ENCODE assay signal across 17 cellular contexts in the genomic region with DNA sequence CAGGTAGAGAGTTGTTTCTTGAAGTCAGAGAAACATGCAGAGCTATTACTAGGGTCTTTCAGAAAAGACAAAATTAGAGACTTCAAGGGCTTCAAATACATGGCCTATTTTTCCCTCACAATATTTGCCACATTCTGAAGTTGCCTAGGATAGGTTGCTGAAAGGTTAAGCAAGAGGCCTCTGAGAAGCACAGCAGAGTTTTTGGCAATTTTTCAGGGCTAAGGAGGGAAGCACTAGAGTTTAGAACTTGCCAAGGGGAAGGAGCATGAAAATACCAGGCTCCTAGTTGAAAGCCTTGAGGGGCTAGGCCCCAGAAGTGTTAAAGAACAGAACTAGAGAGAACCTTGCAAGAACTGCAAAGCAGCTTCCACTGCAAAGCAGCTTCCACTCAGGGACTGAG.
DNase-seq lines count a peak whose midpoint lies in the region; ATAC-seq and TF ChIP-seq lines count a peak whose summit lies in the region.
"Had no signal": no experiment of that assay in that cellular context is flagged by ENCODE, and none has a peak within 500 bp of the region (broad histone marks: within the 10 kb centered on the region; RNA-seq: fewer than 3 reads in every experiment).

No MANE protein-coding gene starts in this region.

- no peaks in the 10 kb centered on the region for H3K36me3 ChIP-seq in cardiac muscle cell
- no peaks in the 10 kb centered on the region for H3K36me3 ChIP-seq in right atrium auricular region
- H3K36me3 ChIP-seq: MG63 had no signal

- H3K4me3 ChIP-seq in cardiac muscle cell (no peak overlapping the region), right atrium auricular region (no peak overlapping the region)
- H3K4me3 ChIP-seq: MG63 had no signal

- H3K36me3 Mint-ChIP-seq in brain = peaks cover 68% of the 10 kb centered on the region
- H3K36me3 Mint-ChIP-seq in activated T-helper 17 cell treated with anti-CD3 and anti-CD28 coated beads, Interleukin-2, amount 50 U/mL, for 72 hours (ENCODE audit: low read depth) = peaks cover 31% of the 10 kb centered on the region

- ATAC-seq in GM19455 (IDR thresholded peaks at IDR 0.05; ENCODE audit: unreplicated experiment) (no peak), HG03354 (IDR thresholded peaks at IDR 0.05; ENCODE audit: poor library complexity, severe bottlenecking, unreplicated experiment) (no peak)
- ATAC-seq in activated T-helper 17 cell treated with anti-CD3 and anti-CD28 coated beads, Interleukin-2, amount 50 U/mL, for 72 hours (replicated peaks) = no peak
- ATAC-seq: PC-3 had no signal

- peaks cover 16% of the 10 kb centered on the region for H3K4me1 Mint-ChIP-seq in brain
- H3K4me1 Mint-ChIP-seq in activated T-helper 17 cell treated with anti-CD3 and anti-CD28 coated beads, Interleukin-2, amount 50 U/mL, for 72 hours = peaks cover 29% of the 10 kb centered on the region

- TF ChIP-seq CTCF in cardiac muscle cell (IDR thresholded peaks at IDR 0.05; ENCODE audit: low read depth, low read length) (no peak), right atrium auricular region (IDR thresholded peaks at IDR 0.05) (no peak), brain (conservative IDR thresholded peaks at IDR 0.05) (no peak)

- H3K9me3 ChIP-seq in cardiac muscle cell (ENCODE audit: low read depth) (no peaks in the 10 kb centered on the region), right atrium auricular region (no peaks in the 10 kb centered on the region)
- H3K9me3 ChIP-seq: MG63 had no signal

- H3K4me3 Mint-ChIP-seq in brain = no peak overlapping the region
- no peak overlapping the region for H3K4me3 Mint-ChIP-seq in activated T-helper 17 cell treated with anti-CD3 and anti-CD28 coated beads, Interleukin-2, amount 50 U/mL, for 72 hours
- H3K4me3 Mint-ChIP-seq: CD4-positive, CD25-positive, alpha-beta regulatory T cell had no signal

- H3K27me3 ChIP-seq in cardiac muscle cell = no peaks in the 10 kb centered on the region
- no peaks in the 10 kb centered on the region for H3K27me3 ChIP-seq in right atrium auricular region
- H3K27me3 ChIP-seq: MG63 had no signal

- H3K4me1 ChIP-seq in cardiac muscle cell (ENCODE audit: low read depth) (no peaks in the 10 kb centered on the region), right atrium auricular region (peaks cover 0 to 12% of the 10 kb centered on the region in 2 donors)

- H3K27ac Mint-ChIP-seq in brain = peak overlapping the region in 3 of 5 experiments; percentile 23 to 67 (median 41)
- H3K27ac Mint-ChIP-seq in activated T-helper 17 cell treated with anti-CD3 and anti-CD28 coated beads, Interleukin-2, amount 50 U/mL, for 72 hours = no peak overlapping the region

- H3K27ac ChIP-seq in cardiac muscle cell = peak overlapping the region; percentile 57
- H3K27ac ChIP-seq in right atrium auricular region = no peak overlapping the region

- peaks cover 4% of the 10 kb centered on the region for H3K27me3 Mint-ChIP-seq in brain
- H3K27me3 Mint-ChIP-seq in activated T-helper 17 cell treated with anti-CD3 and anti-CD28 coated beads, Interleukin-2, amount 50 U/mL, for 72 hours = no peaks in the 10 kb centered on the region
- H3K27me3 Mint-ChIP-seq: CD4-positive, CD25-positive, alpha-beta regulatory T cell had no signal

- DNase-seq in cardiac muscle cell (ENCODE audit: low read depth in 1 of 2, low spot score in 1 of 2) (peak in 1 of 2 donors; percentile 65), right atrium auricular region (ENCODE audit: low spot score) (no peak), fibroblast of the conjunctiva (ENCODE audit: low read depth) (peak; percentile 3), myocyte (ENCODE audit: low read depth) (peak; percentile 8)
- DNase-seq: Calu3; CD4-positive, CD25-positive, alpha-beta regulatory T cell; DMS79; KG1; MG63; NCI-H1105; NCI-H1694 treated with DMSO at 0.1 percent for 48 hours; NCI-H446; PC-3 had no signal

- H3K9me3 Mint-ChIP-seq in brain = peaks cover 32 to 61% (median 47%) of the 10 kb centered on the region in 5 experiments
- H3K9me3 Mint-ChIP-seq in activated T-helper 17 cell treated with anti-CD3 and anti-CD28 coated beads, Interleukin-2, amount 50 U/mL, for 72 hours = peaks cover 6% of the 10 kb centered on the region
